ENCODE assay signal across 1 cellular context in the genomic region with DNA sequence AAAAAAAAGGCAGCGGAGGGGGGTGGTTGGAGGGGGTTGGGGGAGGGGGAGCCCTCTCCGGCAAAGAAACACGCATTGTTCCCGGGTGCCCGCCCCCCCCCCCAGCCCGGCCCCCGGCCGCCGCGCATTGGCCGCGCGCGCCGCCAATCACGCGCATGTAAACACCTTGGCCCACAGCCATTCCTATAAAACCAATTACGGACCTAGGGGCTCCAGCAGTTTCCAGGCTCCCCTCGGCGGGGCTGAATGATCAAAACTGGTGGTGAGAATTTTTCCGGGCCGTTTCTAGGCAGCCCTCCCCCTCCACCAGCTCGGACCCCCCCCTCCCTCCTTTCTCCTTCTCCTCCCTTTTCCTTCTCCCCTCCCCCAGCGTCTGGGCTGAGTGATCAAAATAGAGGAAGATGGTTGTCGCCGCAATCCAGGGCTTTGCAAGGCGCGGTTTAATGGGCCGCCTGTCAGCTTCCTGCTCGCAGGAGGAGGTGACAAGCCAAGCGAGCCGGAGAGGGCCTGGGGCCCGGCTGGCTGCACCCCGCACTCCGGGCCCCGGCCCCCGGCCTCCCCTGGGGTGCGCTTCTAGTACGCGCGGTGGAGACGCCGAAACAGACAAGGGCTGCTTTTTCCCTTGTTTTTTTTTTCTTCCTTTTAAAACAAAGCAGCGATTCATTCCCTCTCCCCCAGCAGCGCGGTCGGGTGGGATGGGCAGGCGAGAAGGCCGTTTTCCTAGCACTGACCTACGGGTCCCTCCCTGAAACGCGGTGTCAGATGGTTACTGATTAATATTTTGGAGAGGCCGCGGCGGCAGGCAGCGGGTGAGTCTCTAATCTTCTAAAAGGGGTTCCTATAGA.
TF ChIP-seq lines count a peak whose summit lies in the region.

No MANE protein-coding gene starts in this region.

TF ChIP-seq in HepG2, 621 proteins besides CTCF, POLR2A, EP300 and RAD21 (continued from another document and continues in another):
- TF ChIP-seq IKZF4 (CRISPR knock-in tag; IDR thresholded peaks at IDR 0.05; ENCODE audit: borderline replicate concordance, low read depth, not compliant biosample characterization) (no peak), ATF7-NPFF (CRISPR knock-in tag; IDR thresholded peaks at IDR 0.05; ENCODE audit: low read depth) (no peak), YY1 (IDR thresholded peaks at IDR 0.05; ENCODE audit: insufficient read depth, insufficient replicate concordance, low read depth, low read length) (no peak), RFXANK (CRISPR knock-in tag; IDR thresholded peaks at IDR 0.05) (no peak), TOE1 (CRISPR knock-in tag; IDR thresholded peaks at IDR 0.05) (no peak), ZNF383 (CRISPR knock-in tag; IDR thresholded peaks at IDR 0.05; ENCODE audit: borderline replicate concordance) (no peak), SNRNP70 (IDR thresholded peaks at IDR 0.05; ENCODE audit: low read depth, low read length) (no peak), RARG (CRISPR knock-in tag; IDR thresholded peaks at IDR 0.05; ENCODE audit: low read depth) (no peak), RNF2 (conservative IDR thresholded peaks at IDR 0.05; ENCODE audit: low read depth) (no peak), NKX3-1 (CRISPR knock-in tag; IDR thresholded peaks at IDR 0.05) (no peak), ZSCAN31 (CRISPR knock-in tag; IDR thresholded peaks at IDR 0.05; ENCODE audit: low read depth) (no peak), TEAD3 (CRISPR knock-in tag; optimal IDR thresholded peaks at IDR 0.05; ENCODE audit: borderline replicate concordance) (no peak), ZNF101 (CRISPR knock-in tag; IDR thresholded peaks at IDR 0.05; ENCODE audit: borderline replicate concordance, low read depth) (no peak), KDM1A (CRISPR knock-in tag; IDR thresholded peaks at IDR 0.05) (no peak), FOXP1 (IDR thresholded peaks at IDR 0.05) (no peak), FOXP1 (CRISPR knock-in tag; IDR thresholded peaks at IDR 0.05) (peak; percentile 67; the same call in 1 of the 2 replicates), AGO2 (optimal IDR thresholded peaks at IDR 0.05; ENCODE audit: low read depth, low read length) (peak; percentile 97), ZNF570 (CRISPR knock-in tag; IDR thresholded peaks at IDR 0.05; ENCODE audit: borderline replicate concordance) (no peak), ZNF225 (CRISPR knock-in tag; IDR thresholded peaks at IDR 0.05) (no peak), ZNF564 (CRISPR knock-in tag; IDR thresholded peaks at IDR 0.05) (no peak), MAF1 (CRISPR knock-in tag; IDR thresholded peaks at IDR 0.05; ENCODE audit: borderline replicate concordance) (no peak), NFATC3 (CRISPR knock-in tag; IDR thresholded peaks at IDR 0.05) (no peak), ZNF44 (CRISPR knock-in tag; IDR thresholded peaks at IDR 0.05) (no peak), TEAD2 (CRISPR knock-in tag; IDR thresholded peaks at IDR 0.05) (no peak), ZNF446 (CRISPR knock-in tag; IDR thresholded peaks at IDR 0.05) (no peak)
- TF ChIP-seq, protein P1, sequence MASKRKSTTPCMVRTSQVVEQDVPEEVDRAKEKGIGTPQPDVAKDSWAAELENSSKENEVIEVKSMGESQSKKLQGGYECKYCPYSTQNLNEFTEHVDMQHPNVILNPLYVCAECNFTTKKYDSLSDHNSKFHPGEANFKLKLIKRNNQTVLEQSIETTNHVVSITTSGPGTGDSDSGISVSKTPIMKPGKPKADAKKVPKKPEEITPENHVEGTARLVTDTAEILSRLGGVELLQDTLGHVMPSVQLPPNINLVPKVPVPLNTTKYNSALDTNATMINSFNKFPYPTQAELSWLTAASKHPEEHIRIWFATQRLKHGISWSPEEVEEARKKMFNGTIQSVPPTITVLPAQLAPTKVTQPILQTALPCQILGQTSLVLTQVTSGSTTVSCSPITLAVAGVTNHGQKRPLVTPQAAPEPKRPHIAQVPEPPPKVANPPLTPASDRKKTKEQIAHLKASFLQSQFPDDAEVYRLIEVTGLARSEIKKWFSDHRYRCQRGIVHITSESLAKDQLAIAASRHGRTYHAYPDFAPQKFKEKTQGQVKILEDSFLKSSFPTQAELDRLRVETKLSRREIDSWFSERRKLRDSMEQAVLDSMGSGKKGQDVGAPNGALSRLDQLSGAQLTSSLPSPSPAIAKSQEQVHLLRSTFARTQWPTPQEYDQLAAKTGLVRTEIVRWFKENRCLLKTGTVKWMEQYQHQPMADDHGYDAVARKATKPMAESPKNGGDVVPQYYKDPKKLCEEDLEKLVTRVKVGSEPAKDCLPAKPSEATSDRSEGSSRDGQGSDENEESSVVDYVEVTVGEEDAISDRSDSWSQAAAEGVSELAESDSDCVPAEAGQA (IDR thresholded peaks at IDR 0.05; ENCODE audit: low read depth) = no peak
- TF ChIP-seq, protein P1 (CRISPR knock-in tag; IDR thresholded peaks at IDR 0.05; ENCODE audit: borderline replicate concordance) = no peak
- TF ChIP-seq, protein P2, sequence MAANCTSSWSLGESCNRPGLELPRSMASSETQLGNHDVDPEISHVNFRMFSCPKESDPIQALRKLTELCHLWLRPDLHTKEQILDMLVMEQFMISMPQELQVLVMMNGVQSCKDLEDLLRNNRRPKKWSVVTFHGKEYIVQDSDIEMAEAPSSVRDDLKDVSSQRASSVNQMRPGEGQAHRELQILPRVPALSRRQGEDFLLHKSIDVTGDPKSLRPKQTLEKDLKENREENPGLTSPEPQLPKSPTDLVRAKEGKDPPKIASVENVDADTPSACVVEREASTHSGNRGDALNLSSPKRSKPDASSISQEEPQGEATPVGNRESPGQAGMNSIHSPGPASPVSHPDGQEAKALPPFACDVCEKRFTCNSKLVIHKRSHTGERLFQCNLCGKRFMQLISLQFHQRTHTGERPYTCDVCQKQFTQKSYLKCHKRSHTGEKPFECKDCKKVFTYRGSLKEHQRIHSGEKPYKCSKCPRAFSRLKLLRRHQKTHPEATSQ (CRISPR knock-in tag; IDR thresholded peaks at IDR 0.05; ENCODE audit: borderline replicate concordance) = no peak
- TF ChIP-seq, protein P3, sequence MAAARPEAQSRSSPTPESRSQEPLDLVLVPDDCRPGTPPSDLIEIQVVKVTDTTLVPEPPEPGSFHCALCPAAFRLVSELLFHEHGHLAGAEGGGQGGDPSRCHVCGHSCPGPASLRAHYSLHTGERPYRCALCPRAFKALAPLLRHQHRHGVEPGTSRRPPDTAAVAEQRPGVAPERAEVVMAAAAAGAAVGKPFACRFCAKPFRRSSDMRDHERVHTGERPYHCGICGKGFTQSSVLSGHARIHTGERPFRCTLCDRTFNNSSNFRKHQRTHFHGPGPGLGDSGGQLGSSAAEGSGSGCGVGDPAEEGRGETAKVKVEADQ (CRISPR knock-in tag; IDR thresholded peaks at IDR 0.05; ENCODE audit: borderline replicate concordance) = no peak
- TF ChIP-seq, protein P4, sequence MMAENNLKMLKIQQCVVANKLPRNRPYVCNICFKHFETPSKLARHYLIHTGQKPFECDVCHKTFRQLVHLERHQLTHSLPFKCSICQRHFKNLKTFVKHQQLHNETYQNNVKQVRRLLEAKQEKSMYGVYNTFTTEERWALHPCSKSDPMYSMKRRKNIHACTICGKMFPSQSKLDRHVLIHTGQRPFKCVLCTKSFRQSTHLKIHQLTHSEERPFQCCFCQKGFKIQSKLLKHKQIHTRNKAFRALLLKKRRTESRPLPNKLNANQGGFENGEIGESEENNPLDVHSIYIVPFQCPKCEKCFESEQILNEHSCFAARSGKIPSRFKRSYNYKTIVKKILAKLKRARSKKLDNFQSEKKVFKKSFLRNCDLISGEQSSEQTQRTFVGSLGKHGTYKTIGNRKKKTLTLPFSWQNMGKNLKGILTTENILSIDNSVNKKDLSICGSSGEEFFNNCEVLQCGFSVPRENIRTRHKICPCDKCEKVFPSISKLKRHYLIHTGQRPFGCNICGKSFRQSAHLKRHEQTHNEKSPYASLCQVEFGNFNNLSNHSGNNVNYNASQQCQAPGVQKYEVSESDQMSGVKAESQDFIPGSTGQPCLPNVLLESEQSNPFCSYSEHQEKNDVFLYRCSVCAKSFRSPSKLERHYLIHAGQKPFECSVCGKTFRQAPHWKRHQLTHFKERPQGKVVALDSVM (CRISPR knock-in tag; IDR thresholded peaks at IDR 0.05) = 0 out of 2 replicates have a peak, but pooled peaks have one; percentile 12
- TF ChIP-seq, protein P5, sequence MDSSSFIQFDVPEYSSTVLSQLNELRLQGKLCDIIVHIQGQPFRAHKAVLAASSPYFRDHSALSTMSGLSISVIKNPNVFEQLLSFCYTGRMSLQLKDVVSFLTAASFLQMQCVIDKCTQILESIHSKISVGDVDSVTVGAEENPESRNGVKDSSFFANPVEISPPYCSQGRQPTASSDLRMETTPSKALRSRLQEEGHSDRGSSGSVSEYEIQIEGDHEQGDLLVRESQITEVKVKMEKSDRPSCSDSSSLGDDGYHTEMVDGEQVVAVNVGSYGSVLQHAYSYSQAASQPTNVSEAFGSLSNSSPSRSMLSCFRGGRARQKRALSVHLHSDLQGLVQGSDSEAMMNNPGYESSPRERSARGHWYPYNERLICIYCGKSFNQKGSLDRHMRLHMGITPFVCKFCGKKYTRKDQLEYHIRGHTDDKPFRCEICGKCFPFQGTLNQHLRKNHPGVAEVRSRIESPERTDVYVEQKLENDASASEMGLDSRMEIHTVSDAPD (CRISPR knock-in tag; IDR thresholded peaks at IDR 0.05) = no peak
- TF ChIP-seq, protein P6, sequence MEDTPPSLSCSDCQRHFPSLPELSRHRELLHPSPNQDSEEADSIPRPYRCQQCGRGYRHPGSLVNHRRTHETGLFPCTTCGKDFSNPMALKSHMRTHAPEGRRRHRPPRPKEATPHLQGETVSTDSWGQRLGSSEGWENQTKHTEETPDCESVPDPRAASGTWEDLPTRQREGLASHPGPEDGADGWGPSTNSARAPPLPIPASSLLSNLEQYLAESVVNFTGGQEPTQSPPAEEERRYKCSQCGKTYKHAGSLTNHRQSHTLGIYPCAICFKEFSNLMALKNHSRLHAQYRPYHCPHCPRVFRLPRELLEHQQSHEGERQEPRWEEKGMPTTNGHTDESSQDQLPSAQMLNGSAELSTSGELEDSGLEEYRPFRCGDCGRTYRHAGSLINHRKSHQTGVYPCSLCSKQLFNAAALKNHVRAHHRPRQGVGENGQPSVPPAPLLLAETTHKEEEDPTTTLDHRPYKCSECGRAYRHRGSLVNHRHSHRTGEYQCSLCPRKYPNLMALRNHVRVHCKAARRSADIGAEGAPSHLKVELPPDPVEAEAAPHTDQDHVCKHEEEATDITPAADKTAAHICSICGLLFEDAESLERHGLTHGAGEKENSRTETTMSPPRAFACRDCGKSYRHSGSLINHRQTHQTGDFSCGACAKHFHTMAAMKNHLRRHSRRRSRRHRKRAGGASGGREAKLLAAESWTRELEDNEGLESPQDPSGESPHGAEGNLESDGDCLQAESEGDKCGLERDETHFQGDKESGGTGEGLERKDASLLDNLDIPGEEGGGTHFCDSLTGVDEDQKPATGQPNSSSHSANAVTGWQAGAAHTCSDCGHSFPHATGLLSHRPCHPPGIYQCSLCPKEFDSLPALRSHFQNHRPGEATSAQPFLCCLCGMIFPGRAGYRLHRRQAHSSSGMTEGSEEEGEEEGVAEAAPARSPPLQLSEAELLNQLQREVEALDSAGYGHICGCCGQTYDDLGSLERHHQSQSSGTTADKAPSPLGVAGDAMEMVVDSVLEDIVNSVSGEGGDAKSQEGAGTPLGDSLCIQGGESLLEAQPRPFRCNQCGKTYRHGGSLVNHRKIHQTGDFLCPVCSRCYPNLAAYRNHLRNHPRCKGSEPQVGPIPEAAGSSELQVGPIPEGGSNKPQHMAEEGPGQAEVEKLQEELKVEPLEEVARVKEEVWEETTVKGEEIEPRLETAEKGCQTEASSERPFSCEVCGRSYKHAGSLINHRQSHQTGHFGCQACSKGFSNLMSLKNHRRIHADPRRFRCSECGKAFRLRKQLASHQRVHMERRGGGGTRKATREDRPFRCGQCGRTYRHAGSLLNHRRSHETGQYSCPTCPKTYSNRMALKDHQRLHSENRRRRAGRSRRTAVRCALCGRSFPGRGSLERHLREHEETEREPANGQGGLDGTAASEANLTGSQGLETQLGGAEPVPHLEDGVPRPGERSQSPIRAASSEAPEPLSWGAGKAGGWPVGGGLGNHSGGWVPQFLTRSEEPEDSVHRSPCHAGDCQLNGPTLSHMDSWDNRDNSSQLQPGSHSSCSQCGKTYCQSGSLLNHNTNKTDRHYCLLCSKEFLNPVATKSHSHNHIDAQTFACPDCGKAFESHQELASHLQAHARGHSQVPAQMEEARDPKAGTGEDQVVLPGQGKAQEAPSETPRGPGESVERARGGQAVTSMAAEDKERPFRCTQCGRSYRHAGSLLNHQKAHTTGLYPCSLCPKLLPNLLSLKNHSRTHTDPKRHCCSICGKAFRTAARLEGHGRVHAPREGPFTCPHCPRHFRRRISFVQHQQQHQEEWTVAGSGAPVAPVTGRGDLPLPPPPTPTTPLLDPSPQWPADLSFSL (CRISPR knock-in tag; IDR thresholded peaks at IDR 0.05) = no peak
